In the genomic region with DNA sequence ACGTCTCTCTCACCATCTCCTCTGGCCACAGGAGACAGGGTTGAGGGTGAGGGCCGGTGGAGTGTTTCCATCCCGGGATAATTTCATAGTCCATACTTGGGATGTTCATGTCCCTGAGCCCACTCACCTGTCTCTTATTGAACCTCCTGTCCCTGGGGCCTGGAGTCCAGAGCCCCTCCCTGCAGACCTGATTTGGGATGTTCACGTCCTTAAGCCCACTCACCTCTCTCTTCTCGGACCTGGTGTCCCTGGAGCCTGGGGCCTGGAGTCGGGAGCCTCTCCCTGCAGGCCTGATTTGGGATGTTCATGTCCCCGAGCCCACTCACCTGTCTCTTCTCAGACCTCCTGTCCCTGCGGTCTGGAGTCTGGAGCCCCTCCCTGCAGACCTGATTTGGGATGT, we compare ENCODE assay signal across 27 cellular contexts.
A peak's percentile ranks its signal among the peaks of the same experiment; 100 is the strongest.
DNase-seq lines count a peak whose midpoint lies in the region; TF ChIP-seq lines count a peak whose summit lies in the region.
"Had no signal": no experiment of that assay in that cellular context is flagged by ENCODE, and none has a peak within 500 bp of the region (broad histone marks: within the 10 kb centered on the region; RNA-seq: fewer than 3 reads in every experiment).

No MANE protein-coding gene starts in this region.

- no peaks in the 10 kb centered on the region for H3K27me3 ChIP-seq in right atrium auricular region
- H3K27me3 ChIP-seq in left ventricle myocardium inferior (ENCODE audit: low read depth): peaks cover 46% of the 10 kb centered on the region
- peaks cover 0 to 49% (median 0%) of the 10 kb centered on the region in 4 donors for H3K27me3 ChIP-seq in esophagus muscularis mucosa
- H3K27me3 ChIP-seq in prostate gland (replicated peaks; ENCODE audit: insufficient read depth): peaks cover 7% of the 10 kb centered on the region

- 95% methylated on average over 8 of the region's 8 CpGs for WGBS in esophagus muscularis mucosa
- WGBS in prostate gland: 88% methylated on average over 8 of the region's 8 CpGs

- no peaks in the 10 kb centered on the region for H3K4me1 ChIP-seq in right atrium auricular region
- H3K4me1 ChIP-seq in left ventricle myocardium inferior: no peaks in the 10 kb centered on the region
- H3K4me1 ChIP-seq in esophagus muscularis mucosa: no peaks in the 10 kb centered on the region
- H3K4me1 ChIP-seq in prostate gland (replicated peaks): no peaks in the 10 kb centered on the region
- H3K4me1 ChIP-seq: breast epithelium, lower lobe of right lung, SJSA1 had no signal

- DNase-seq in right atrium auricular region (ENCODE audit: low spot score): peak; percentile 38
- DNase-seq in left ventricle myocardium inferior: no peak
- peak; percentile 45 for DNase-seq in esophagus muscularis mucosa (ENCODE audit: extremely low spot score)
- DNase-seq in prostate gland (ENCODE audit: low spot score): peak; percentile 1
- no peak for DNase-seq in cerebellar cortex (ENCODE audit: low spot score)
- no peak for DNase-seq in NCI-H748 (lab: John Stamatoyannopoulos, UW; ENCODE audit: unreplicated experiment)
- no peak for DNase-seq in NK-92 treated with Interleukin-12 subunit alpha and Interleukin-12 subunit beta, amount 100 ng/mL, for 24 hours (lab: John Stamatoyannopoulos, UW)
- DNase-seq: ACHN; activated CD4-positive, alpha-beta T cell treated with anti-CD3 and anti-CD28 coated beads for 48 hours; cortex of kidney; effector memory CD8-positive, alpha-beta T cell; erythroblast; glutamatergic neuron; GOT3; HFFc6; KG1; lower lobe of right lung; NCI-H1092 treated with DMSO at 0.1 percent for 48 hours; NCI-H187; NCI-H2171; occipital lobe; small intestine; stimulated activated naive CD8-positive, alpha-beta T cell treated with anti-CD3 and anti-CD28 coated beads, Interleukin-15, Interleukin-2, amounts not matched to agents 100 U/mL and 50 U/mL, for 24 hours; WERI-Rb-1 had no signal

- no peak for TF ChIP-seq EP300 in esophagus muscularis mucosa (IDR thresholded peaks at IDR 0.05)

- H3K27ac ChIP-seq in right atrium auricular region: no peak overlapping the region
- H3K27ac ChIP-seq in left ventricle myocardium inferior (replicated peaks): no peak overlapping the region
- H3K27ac ChIP-seq in esophagus muscularis mucosa (replicated peaks in 1 of 4): no peak overlapping the region
- no peak overlapping the region for H3K27ac ChIP-seq in prostate gland
- H3K27ac ChIP-seq: breast epithelium, lower lobe of right lung, RWPE1, SJSA1, WERI-Rb-1 had no signal

- H3K36me3 ChIP-seq in right atrium auricular region (no peaks in the 10 kb centered on the region), left ventricle myocardium inferior (no peaks in the 10 kb centered on the region), esophagus muscularis mucosa (no peaks in the 10 kb centered on the region), prostate gland (no peaks in the 10 kb centered on the region)
- H3K36me3 ChIP-seq: breast epithelium, lower lobe of right lung, SJSA1, WERI-Rb-1 had no signal

- no peak overlapping the region for H3K4me3 ChIP-seq in right atrium auricular region
- no peak overlapping the region for H3K4me3 ChIP-seq in left ventricle myocardium inferior
- no peak overlapping the region for H3K4me3 ChIP-seq in esophagus muscularis mucosa
- no peak overlapping the region for H3K4me3 ChIP-seq in prostate gland
- H3K4me3 ChIP-seq: breast epithelium, lower lobe of right lung, SJSA1 had no signal

- intact Hi-C loops in left ventricle myocardium inferior (cut with micrococcal nuclease) (no loop called here), esophagus muscularis mucosa (cut with DNase I) (loop anchor here (10.0 kb wide), 1 partner anchor 45 kb away; no protein-coding TSS in a partner anchor), prostate gland (cut with DNase I) (no loop called here)

- no peak for TF ChIP-seq POLR2A in esophagus muscularis mucosa (IDR thresholded peaks at IDR 0.05; ENCODE audit: low read depth)
- TF ChIP-seq POLR2A in prostate gland (IDR thresholded peaks at IDR 0.05): no peak

- H3K9me3 ChIP-seq in right atrium auricular region (no peaks in the 10 kb centered on the region), left ventricle myocardium inferior (replicated peaks) (peaks cover 12% of the 10 kb centered on the region), esophagus muscularis mucosa (no peaks in the 10 kb centered on the region), prostate gland (no peaks in the 10 kb centered on the region)
- H3K9me3 ChIP-seq: lower lobe of right lung had no signal

- TF ChIP-seq CTCF in right atrium auricular region (IDR thresholded peaks at IDR 0.05) (no peak), left ventricle myocardium inferior (IDR thresholded peaks at IDR 0.05; ENCODE audit: borderline replicate concordance) (no peak), esophagus muscularis mucosa (IDR thresholded peaks at IDR 0.05) (no peak), prostate gland (IDR thresholded peaks at IDR 0.05) (no peak)

Comparison
In these comparisons a context has a peak if more than half of its experiments do, and no peak if none do; other contexts are left out.
1. DNase-seq: peak in right atrium auricular region (single experiment), esophagus muscularis mucosa (single experiment) and prostate gland (single experiment); none in left ventricle myocardium inferior (single experiment), cerebellar cortex (single experiment), NCI-H748 (single experiment) and NK-92 treated with Interleukin-12 subunit alpha and Interleukin-12 subunit beta, amount 100 ng/mL, for 24 hours (single experiment).